ENCODE assay signal across 8 cellular contexts in the genomic region with DNA sequence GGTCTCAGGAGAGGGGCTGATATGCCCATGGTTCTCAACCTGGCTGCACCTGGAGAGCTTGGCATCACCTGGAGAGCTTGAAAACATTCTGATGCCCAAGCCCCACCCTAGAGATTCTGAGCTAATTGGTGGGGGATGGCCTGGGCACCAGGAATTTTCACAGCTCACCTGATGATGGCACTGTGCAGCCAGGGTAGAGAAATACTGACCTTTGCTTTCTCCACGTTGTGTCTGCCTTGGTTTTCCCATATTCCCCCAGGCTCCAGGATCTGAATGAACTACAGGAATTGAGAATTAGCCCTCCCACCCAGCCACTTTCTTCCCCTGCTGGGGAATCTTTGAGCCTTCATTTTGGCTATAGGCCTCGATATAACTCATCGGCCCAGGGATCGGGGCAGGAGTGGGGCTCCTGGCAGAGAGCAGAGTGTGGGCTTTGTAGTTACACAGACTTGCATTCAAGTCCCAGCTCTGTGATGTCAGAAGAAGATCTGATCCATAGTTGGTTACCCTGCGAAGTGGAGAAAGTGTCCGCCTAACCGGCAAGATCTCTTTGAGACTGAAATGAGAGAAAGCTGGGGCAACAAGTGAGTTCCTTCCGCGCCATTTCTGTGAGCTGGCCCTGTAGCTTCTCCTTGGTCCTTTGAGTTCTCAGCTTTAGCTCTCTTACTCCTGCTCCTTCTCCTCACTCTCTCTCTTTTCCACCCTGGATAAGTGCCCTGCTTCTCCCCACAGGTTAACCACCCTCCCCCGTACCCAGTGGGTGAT. TPM values are rescaled to one million over a fixed set of nuclear protein-coding genes. Genes with fewer than 3 reads are reported as not detected.
DNase-seq lines count a peak whose midpoint lies in the region; ATAC-seq, FAIRE-seq and TF ChIP-seq lines count a peak whose summit lies in the region.

No MANE protein-coding gene starts in this region.

- no TSS peak for BruUV-seq in endothelial cell of umbilical vein (replicated peaks; lab: Mats Ljungman, UMichigan)

- H2AFZ ChIP-seq in endothelial cell of umbilical vein (ENCODE audit: low read depth, low read length), result no peak overlapping the region

- H3K4me3 ChIP-seq in endothelial cell of umbilical vein (replicated peaks in 1 of 3; ENCODE audit: insufficient read depth in 1 of 3, low read depth in 1 of 3, low read length in 3 of 3) (no peak overlapping the region), retinal pigment epithelial cell (ENCODE audit: low read length) (no peak overlapping the region)

- no peak for ATAC-seq in HG03521 (IDR thresholded peaks at IDR 0.05; ENCODE audit: unreplicated experiment)

- no peaks in the 10 kb centered on the region for H3K36me3 ChIP-seq in endothelial cell of umbilical vein (ENCODE audit: control insufficient read depth in 2 of 2, extremely low read depth in 1 of 2, insufficient read depth in 2 of 2, low read length in 2 of 2)

- no peak for TF ChIP-seq POLR2A in endothelial cell of umbilical vein (IDR thresholded peaks at IDR 0.05; ENCODE audit: low read depth, low read length)

- no peaks in the 10 kb centered on the region for H4K20me1 ChIP-seq in endothelial cell of umbilical vein (replicated peaks; ENCODE audit: control insufficient read depth, extremely low read depth, insufficient read depth, low read length)

- H3K9me3 ChIP-seq in endothelial cell of umbilical vein (replicated peaks; ENCODE audit: control insufficient read depth, insufficient read depth, low read length), result no peaks in the 10 kb centered on the region

- TF ChIP-seq CTCF in GM20000 (IDR thresholded peaks at IDR 0.05; ENCODE audit: extremely low read depth, missing control alignments) (peak; percentile 41), endothelial cell of umbilical vein (IDR thresholded peaks at IDR 0.05; ENCODE audit: extremely low read depth in 1 of 2, insufficient read depth in 1 of 2, low read depth in 1 of 2, low read length in 2 of 2) (peak; percentile 32 to 35), retinal pigment epithelial cell (conservative IDR thresholded peaks at IDR 0.05; ENCODE audit: low read depth, low read length) (peak; percentile 57)

- in situ Hi-C loops in ACHN (cut with HindIII; ENCODE audit: low pct_ligation_motif_present, low pct_unique_long_range_greater_than_20kb, low sequenced_read_pairs), result no loop called here

- no peak overlapping the region for H3K27ac ChIP-seq in endothelial cell of umbilical vein (ENCODE audit: insufficient read depth, low read depth, low read length)

- CTCF ChIA-PET in endothelial cell of umbilical vein (lab: Charles Lee), result interaction anchor here (0.6 to 4.1 kb wide), 29 partner anchors 9 to 342 kb away, joined by 3 to 80 read pairs (median 5); a partner anchor contains a TSS

- H3K79me2 ChIP-seq in endothelial cell of umbilical vein (ENCODE audit: control insufficient read depth, insufficient read depth, low read length), result no peaks in the 10 kb centered on the region

- no peak overlapping the region for H3K9ac ChIP-seq in endothelial cell of umbilical vein (replicated peaks; ENCODE audit: extremely low read depth, insufficient read depth, low read length)

- H3K4me1 ChIP-seq in endothelial cell of umbilical vein (ENCODE audit: control insufficient read depth, extremely low read depth, insufficient read depth, low read length), result no peaks in the 10 kb centered on the region

- no peak overlapping the region for H3K4me2 ChIP-seq in endothelial cell of umbilical vein (ENCODE audit: insufficient read depth, low read length)

- peaks cover 10 to 18% of the 10 kb centered on the region in 2 experiments for H3K27me3 ChIP-seq in endothelial cell of umbilical vein (ENCODE audit: control insufficient read depth in 2 of 2, insufficient read depth in 2 of 2, low read length in 2 of 2)

- peak; percentile 74 for FAIRE-seq in endothelial cell of umbilical vein (lab: Jason Lieb, UNC)

- intact Hi-C loops in endothelial cell of umbilical vein (cut with micrococcal nuclease), result loop anchor here (1.0 to 10.0 kb wide), 3 partner anchors 111 to 445 kb away; a partner anchor contains a TSS

- no peaks in the 10 kb centered on the region for H3K9me1 ChIP-seq in endothelial cell of umbilical vein (replicated peaks; ENCODE audit: control insufficient read depth, extremely low read depth, insufficient read depth, low read length)

- DNase-seq in ACHN, result peak; percentile 44
- peak; percentile 34 for DNase-seq in GM20000 (ENCODE audit: low spot score)
- DNase-seq in NOMO-1 treated with dmso at 0.1 percent for 144 hours (lab: John Stamatoyannopoulos, UW; ENCODE audit: unreplicated experiment), result peak; percentile 1
- peak; percentile 37 for DNase-seq in endothelial cell of umbilical vein (ENCODE audit: low read depth, low spot score)
- DNase-seq in retinal pigment epithelial cell (ENCODE audit: low read depth), result no peak
- no peak for DNase-seq in ureter (ENCODE audit: low spot score)
- DNase-seq in activated CD4-positive, CD25-positive, alpha-beta regulatory T cell treated with anti-CD3 and anti-CD28 coated beads, Interleukin-2, amount 50 U/mL, for 72 hours, result no peak

- dilution Hi-C loops in endothelial cell of umbilical vein (cut with MboI; ENCODE audit: extremely low pct_ligation_motif_present, low sequenced_read_pairs), result no loop called here

- POLR2A ChIA-PET in endothelial cell of umbilical vein (lab: Charles Lee), result no interaction called here

TF ChIP-seq in endothelial cell of umbilical vein, 7 proteins besides CTCF, POLR2A, EP300 and RAD21:
- TF ChIP-seq EZH2 (IDR thresholded peaks at IDR 0.05; ENCODE audit: borderline replicate concordance, low read depth, low read length, severe bottlenecking) (no peak), JUN (IDR thresholded peaks at IDR 0.05; ENCODE audit: borderline replicate concordance, insufficient read depth, insufficient read length, low read depth) (no peak), GATA2 (IDR thresholded peaks at IDR 0.05; ENCODE audit: insufficient read depth, insufficient read length, low read depth, low read length) (no peak), FOS (IDR thresholded peaks at IDR 0.05; ENCODE audit: borderline replicate concordance, insufficient read depth, low read length) (no peak), MYC (IDR thresholded peaks at IDR 0.05; ENCODE audit: low read depth, low read length) (no peak), POLR2AphosphoS5 (IDR thresholded peaks at IDR 0.05; ENCODE audit: insufficient read depth, low read depth, low read length) (no peak)
- TF ChIP-seq, protein P1, sequence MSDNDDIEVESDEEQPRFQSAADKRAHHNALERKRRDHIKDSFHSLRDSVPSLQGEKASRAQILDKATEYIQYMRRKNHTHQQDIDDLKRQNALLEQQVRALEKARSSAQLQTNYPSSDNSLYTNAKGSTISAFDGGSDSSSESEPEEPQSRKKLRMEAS (IDR thresholded peaks at IDR 0.05; ENCODE audit: insufficient read depth, insufficient read length), result no peak

RNA-seq across cellular contexts. Expression of a gene that starts 33.1 kb away (rescaled TPM):
- 28.5 and 32.8 TPM in 2 replicates for total RNA-seq in endothelial cell of umbilical vein
- polyA plus RNA-seq in endothelial cell of umbilical vein, result 8.9 and 12.9 TPM in 2 replicates
- 16.0 and 16.5 TPM in 2 replicates for polyA plus RNA-seq in endothelial cell of umbilical vein (2011; cell fraction: cytosol; rRNA removed)
- 24.1 and 31.9 TPM in 2 replicates for polyA plus RNA-seq in endothelial cell of umbilical vein (2011; cell fraction: nucleus; rRNA removed)
- polyA plus RNA-seq in endothelial cell of umbilical vein (2012), result 21.2 and 33.3 TPM in 2 replicates
- 11.3 and 14.0 TPM in 2 replicates for polyA minus RNA-seq in endothelial cell of umbilical vein
- 8.7 TPM for polyA minus RNA-seq in endothelial cell of umbilical vein (2011; cell fraction: cytosol; rRNA and poly(A)+ RNA removed)
- 19.0 and 38.4 TPM in 2 replicates for polyA minus RNA-seq in endothelial cell of umbilical vein (2011; cell fraction: nucleus; rRNA and poly(A)+ RNA removed)
- 29.1 TPM for total RNA-seq in ureter

Comparison
In these comparisons a context has a peak if more than half of its experiments do, and no peak if none do; other contexts are left out.
1. DNase-seq: peak in ACHN (single experiment), GM20000 (single experiment), NOMO-1 treated with dmso at 0.1 percent for 144 hours (single experiment) and endothelial cell of umbilical vein (single experiment); none in retinal pigment epithelial cell (single experiment), ureter (single experiment) and activated CD4-positive, CD25-positive, alpha-beta regulatory T cell treated with anti-CD3 and anti-CD28 coated beads, Interleukin-2, amount 50 U/mL, for 72 hours (single experiment).
2. Peak in every context shown above with its lines, with median percentiles within 50 percentile points of each other: CTCF ChIP-seq.